Comparison of ENCODE assay signal across 24 cellular contexts in genomic region chr19:42351079-42351735, GRCh38. TPM values are rescaled to one million over a fixed set of nuclear protein-coding genes. Genes with fewer than 3 reads are reported as not detected.
A peak's percentile ranks its signal among the peaks of the same experiment; 100 is the strongest.
DNase-seq lines count a peak whose midpoint lies in the region; ATAC-seq, FAIRE-seq and TF ChIP-seq lines count a peak whose summit lies in the region.
"Had no signal": no experiment of that assay in that cellular context is flagged by ENCODE, and none has a peak within 500 bp of the region (broad histone marks: within the 10 kb centered on the region; RNA-seq: fewer than 3 reads in every experiment).

No MANE protein-coding gene starts in this region.

- no peak overlapping the region for H3K27ac ChIP-seq in K562 (ENCODE audit: extremely low read depth, low read depth, low read length)
- H3K27ac ChIP-seq: A549, SK-N-MC had no signal

- H4K20me1 ChIP-seq in K562 (replicated peaks; ENCODE audit: control insufficient read depth, insufficient read depth, low read length), result no peaks in the 10 kb centered on the region

- BruUV-seq in K562 (replicated peaks; lab: Mats Ljungman, UMichigan), result no TSS peak

- no peaks in the 10 kb centered on the region for H3K27me3 Mint-ChIP-seq in stimulated activated naive CD8-positive, alpha-beta T cell treated with anti-CD3 and anti-CD28 coated beads, Interleukin-15, amount 100 ng/mL, for 72 hours
- H3K27me3 Mint-ChIP-seq in nephron progenitor cell (ENCODE audit: low read depth, poor library complexity), result no peaks in the 10 kb centered on the region

- no peaks in the 10 kb centered on the region; the same call in 2 of the 3 replicates for H3K36me3 ChIP-seq in K562 (ENCODE audit: control insufficient read depth, insufficient read depth, low read length)

- H3K9me3 ChIP-seq in K562 (replicated peaks; ENCODE audit: control insufficient read depth, insufficient read depth, low read depth, low read length), result no peaks in the 10 kb centered on the region
- H3K9me3 ChIP-seq: A549, BE2C had no signal

- H3K4me1 Mint-ChIP-seq in stimulated activated naive CD8-positive, alpha-beta T cell treated with anti-CD3 and anti-CD28 coated beads, Interleukin-15, amount 100 ng/mL, for 72 hours, result no peaks in the 10 kb centered on the region
- H3K4me1 Mint-ChIP-seq in nephron progenitor cell, result peaks cover 7% of the 10 kb centered on the region

- ATAC-seq in stimulated activated naive CD8-positive, alpha-beta T cell treated with anti-CD3 and anti-CD28 coated beads, Interleukin-15, amount 100 ng/mL, for 72 hours, result peak; percentile 37
- no peak for ATAC-seq in stimulated activated naive CD8-positive, alpha-beta T cell treated with anti-CD3 and anti-CD28 coated beads, Interleukin-15, Interleukin-2, amounts not matched to agents 100 U/mL and 50 U/mL, for 24 hours
- ATAC-seq in K562, result no peak
- ATAC-seq: GM12878 had no signal

- H3K9me3 Mint-ChIP-seq in stimulated activated naive CD8-positive, alpha-beta T cell treated with anti-CD3 and anti-CD28 coated beads, Interleukin-15, amount 100 ng/mL, for 72 hours, result no peaks in the 10 kb centered on the region
- no peaks in the 10 kb centered on the region for H3K9me3 Mint-ChIP-seq in nephron progenitor cell
- H3K9me3 Mint-ChIP-seq: HFFc6 had no signal

- CTCF ChIA-PET in K562 (lab: Yijun Ruan, JAX; ENCODE audit: low intra/inter-chr PET ratio), result no interaction called here

- POLR2A ChIA-PET in K562 (lab: Yijun Ruan, JAX), result no interaction called here

- DNase-seq in stimulated activated naive CD8-positive, alpha-beta T cell treated with anti-CD3 and anti-CD28 coated beads, Interleukin-15, amount 100 ng/mL, for 72 hours, result no peak
- no peak for DNase-seq in stimulated activated naive CD8-positive, alpha-beta T cell treated with anti-CD3 and anti-CD28 coated beads, Interleukin-15, Interleukin-2, amounts not matched to agents 100 U/mL and 50 U/mL, for 24 hours
- no peak for DNase-seq in K562 (ENCODE audit: extremely low read depth in 1 of 4, low spot score in 3 of 4)
- no peak for DNase-seq in nephron progenitor cell
- DNase-seq in hippocampal formation (lab: John Stamatoyannopoulos, UW), result no peak
- DNase-seq in posterior vena cava (ENCODE audit: low spot score), result no peak
- DNase-seq in NCI-H1694 (lab: John Stamatoyannopoulos, UW), result no peak
- DNase-seq: BE2C, DND-41, HFFc6, KBM-7, NCI-H1105, NCI-H146, NCI-H2081 treated with DMSO at 0.1 percent for 48 hours, NCI-H2171 treated with DMSO at 0.1 percent for 48 hours, NCI-H524 treated with DMSO at 0.1 percent for 48 hours, NCI-H82, OCI-M1, SHP77 treated with DMSO at 0.1 percent for 48 hours had no signal

- no peak overlapping the region for H2AFZ ChIP-seq in K562 (ENCODE audit: low read depth, low read length)

- no peak for TF ChIP-seq RAD21 in K562 (CRISPR knock-in tag; conservative IDR thresholded peaks at IDR 0.05 in 1 of 2, IDR thresholded peaks at IDR 0.05 in 1 of 2)

- H3K79me2 ChIP-seq in K562 (ENCODE audit: control insufficient read depth, insufficient read depth, low read length), result no peaks in the 10 kb centered on the region

- H3K9ac ChIP-seq in K562 (ENCODE audit: insufficient read depth in 1 of 2, low read depth in 2 of 2, low read length in 2 of 2), result no peak overlapping the region; a peak in 1 of 4 replicates

- no peaks in the 10 kb centered on the region for H3K9me1 ChIP-seq in K562 (ENCODE audit: control insufficient read depth, insufficient read depth, low read length)

- no peak for FAIRE-seq in K562 (lab: Jason Lieb, UNC)
- FAIRE-seq: A549, GM12878, H54, RCC 7860 had no signal

- H3K4me3 Mint-ChIP-seq in stimulated activated naive CD8-positive, alpha-beta T cell treated with anti-CD3 and anti-CD28 coated beads, Interleukin-15, amount 100 ng/mL, for 72 hours, result no peak overlapping the region
- H3K4me3 Mint-ChIP-seq in nephron progenitor cell, result no peak overlapping the region
- H3K4me3 Mint-ChIP-seq: HFFc6 had no signal

- H3K27me3 ChIP-seq in K562 (ENCODE audit: control insufficient read depth in 2 of 2, insufficient read depth in 2 of 2, low read length in 2 of 2), result no peaks in the 10 kb centered on the region
- H3K27me3 ChIP-seq: BE2C had no signal

- peaks cover 0 to 24% of the 10 kb centered on the region in 2 experiments; a peak in 2 of 5 replicates for H3K4me1 ChIP-seq in K562 (replicated peaks in 1 of 2; ENCODE audit: control insufficient read depth in 2 of 2, insufficient read depth in 2 of 2, low read length in 2 of 2)

- H3K4me2 ChIP-seq in K562 (ENCODE audit: insufficient read depth, low read length), result no peak overlapping the region
- H3K4me2 ChIP-seq: A549 had no signal

- peaks cover 25% of the 10 kb centered on the region for H3K36me3 Mint-ChIP-seq in nephron progenitor cell (ENCODE audit: low read depth)

- no peak for TF ChIP-seq POLR2A in K562 (conservative IDR thresholded peaks at IDR 0.05)

- TF ChIP-seq CTCF in K562 (IDR thresholded peaks at IDR 0.05 in 2 of 3, conservative IDR thresholded peaks at IDR 0.05 in 1 of 3; ENCODE audit: insufficient read depth in 2 of 3, low read depth in 1 of 3, low read length in 3 of 3) (no peak), nephron progenitor cell (IDR thresholded peaks at IDR 0.05) (no peak)

- no peak overlapping the region for H3K4me3 ChIP-seq in K562
- H3K4me3 ChIP-seq: A549, GM12878, SK-N-MC had no signal

- TF ChIP-seq EP300 in K562 (IDR thresholded peaks at IDR 0.05; ENCODE audit: low read length), result no peak

- WGBS in K562 (ENCODE audit: insufficient coverage, low coverage, missing lambda C conversion rate), result 62% methylated on average over 13 of the region's 21 CpGs

- H3K27ac Mint-ChIP-seq in stimulated activated naive CD8-positive, alpha-beta T cell treated with anti-CD3 and anti-CD28 coated beads, Interleukin-15, amount 100 ng/mL, for 72 hours, result no peak overlapping the region
- H3K27ac Mint-ChIP-seq in nephron progenitor cell, result peak overlapping the region; percentile 75

- in situ Hi-C loops in K562 (cut with MboI), result no loop called here

- intact Hi-C loops in K562 (cut with micrococcal nuclease) (no loop called here), posterior vena cava (cut with DNase I) (no loop called here)

RNA-seq across cellular contexts. Expression of gene MEGF8, which starts 25.8 kb away (rescaled TPM):
- total RNA-seq in K562 (2011; cell fraction: chromatin; rRNA removed; ENCODE audit: low replicate concordance), result 10.5 and 30.6 TPM in 2 replicates
- total RNA-seq in K562 (2011; cell fraction: nucleolus; rRNA removed), result 29.2 and 30.2 TPM in 2 replicates
- total RNA-seq in K562 (2011; cell fraction: nucleoplasm; rRNA removed), result 14.0 and 15.8 TPM in 2 replicates
- total RNA-seq in K562 (2014; rRNA removed) (3.8 and 4.5 TPM in 2 replicates), K562 (2014; rRNA removed; fragmentation: Illumina TruSeq; extraction: Trizol) (1.5 and 1.8 TPM in 2 replicates), K562 (2015; rRNA removed; fragmentation: Illumina TruSeq; extraction: Trizol) (3.0 and 3.4 TPM in 2 replicates), K562 (2021) (10.0 and 13.1 TPM in 2 replicates), posterior vena cava (10 to 100 TPM; 16.8 to 20.4 TPM)
- polyA plus RNA-seq in K562 (2011; rRNA removed) (1.9 and 2.1 TPM in 2 replicates), K562 (2014; fragmentation: Illumina TruSeq; extraction: Trizol) (3.9 and 4.6 TPM in 2 replicates), K562 (2014; fragmentation: Nextera tagmentation; extraction: Ambion mirVana) (under 1 TPM; 0.28 to 0.34 TPM), K562 (2014; rRNA removed) (4.5 and 4.7 TPM in 2 replicates)
- 1.8 and 3.8 TPM in 2 replicates for polyA plus RNA-seq in K562 (2011; cell fraction: cytosol; rRNA removed)
- 5.9 and 11.6 TPM in 2 replicates for polyA plus RNA-seq in K562 (2011; cell fraction: nucleus; rRNA removed)
- 6.5 and 11.3 TPM in 2 replicates for polyA plus RNA-seq in K562 (2012)
- 2.1 and 2.6 TPM in 2 replicates for polyA minus RNA-seq in K562 (2011; rRNA and poly(A)+ RNA removed)
- 8.0 and 10.0 TPM in 2 replicates for polyA minus RNA-seq in K562 (2011; cell fraction: cytosol; rRNA and poly(A)+ RNA removed)
- 7.9 and 8.1 TPM in 2 replicates for polyA minus RNA-seq in K562 (2011; cell fraction: nucleus; rRNA and poly(A)+ RNA removed)

RNA-seq across cellular contexts. Expression of gene TMEM145, which starts 38.1 kb away (rescaled TPM):
- 4.7 and 17.0 TPM in 2 replicates for total RNA-seq in K562 (2011; cell fraction: chromatin; rRNA removed; ENCODE audit: low replicate concordance)
- 7.8 and 16.2 TPM in 2 replicates for total RNA-seq in K562 (2011; cell fraction: nucleolus; rRNA removed)
- 4.7 and 8.2 TPM in 2 replicates for total RNA-seq in K562 (2011; cell fraction: nucleoplasm; rRNA removed)
- 0.61 TPM in 1 of 2 replicates, not detected in the other for total RNA-seq in K562 (2014; rRNA removed)
- total RNA-seq in K562 (2014; rRNA removed; fragmentation: Illumina TruSeq; extraction: Trizol), result 0.80 and 0.83 TPM in 2 replicates
- total RNA-seq in K562 (2015; rRNA removed; fragmentation: Illumina TruSeq; extraction: Trizol), result 0.75 and 0.94 TPM in 2 replicates
- 2.8 and 5.5 TPM in 2 replicates for total RNA-seq in K562 (2021)
- 1.3 and 1.8 TPM in 2 replicates for polyA plus RNA-seq in K562 (2011; rRNA removed)
- polyA plus RNA-seq in K562 (2011; cell fraction: cytosol; rRNA removed), result 0.54 and 0.77 TPM in 2 replicates
- polyA plus RNA-seq in K562 (2011; cell fraction: nucleus; rRNA removed), result 16.6 and 17.9 TPM in 2 replicates
- 0.91 and 2.6 TPM in 2 replicates for polyA plus RNA-seq in K562 (2012)
- 1.8 and 2.0 TPM in 2 replicates for polyA plus RNA-seq in K562 (2014; fragmentation: Illumina TruSeq; extraction: Trizol)
- polyA plus RNA-seq in K562 (2014; fragmentation: Nextera tagmentation; extraction: Ambion mirVana), result not detected
- polyA plus RNA-seq in K562 (2014; rRNA removed), result 3.0 and 4.1 TPM in 2 replicates
- polyA minus RNA-seq in K562 (2011; rRNA and poly(A)+ RNA removed), result 1.9 and 2.4 TPM in 2 replicates
- 4.5 TPM in 1 of 2 replicates, not detected in the other for polyA minus RNA-seq in K562 (2011; cell fraction: cytosol; rRNA and poly(A)+ RNA removed)
- 6.6 and 11.7 TPM in 2 replicates for polyA minus RNA-seq in K562 (2011; cell fraction: nucleus; rRNA and poly(A)+ RNA removed)
- total RNA-seq in posterior vena cava, result under 1 TPM in 1 of 2 donors, not detected in 1; 0.14 TPM

RNA-seq across cellular contexts. Expression of gene CNFN, which starts 38.9 kb away (rescaled TPM):
- total RNA-seq in K562 (2011; cell fraction: chromatin; rRNA removed; ENCODE audit: low replicate concordance), result not detected in 2 replicates
- total RNA-seq in K562 (2011; cell fraction: nucleolus; rRNA removed), result not detected in 2 replicates
- total RNA-seq in K562 (2011; cell fraction: nucleoplasm; rRNA removed), result not detected in 2 replicates
- total RNA-seq in K562 (2014; rRNA removed) (0.94 TPM in 1 of 2 replicates, not detected in the other), K562 (2014; rRNA removed; fragmentation: Illumina TruSeq; extraction: Trizol) (not detected in 2 replicates), K562 (2015; rRNA removed; fragmentation: Illumina TruSeq; extraction: Trizol) (not detected in 2 replicates), K562 (2021) (0.35 TPM in 1 of 2 replicates, not detected in the other), posterior vena cava (under 1 TPM; 0.52 to 0.88 TPM)
- polyA plus RNA-seq in K562 (2011; rRNA removed) (0.18 TPM in 1 of 2 replicates, not detected in the other), K562 (2014; fragmentation: Illumina TruSeq; extraction: Trizol) (0.47 TPM in 1 of 2 replicates, not detected in the other), K562 (2014; fragmentation: Nextera tagmentation; extraction: Ambion mirVana) (under 1 TPM in 1 of 2 experiments, not detected in 1; 0.18 TPM), K562 (2014; rRNA removed) (0.52 and 1.8 TPM in 2 replicates)
- 0.22 and 1.2 TPM in 2 replicates for polyA plus RNA-seq in K562 (2011; cell fraction: cytosol; rRNA removed)
- polyA plus RNA-seq in K562 (2011; cell fraction: nucleus; rRNA removed), result 0.33 TPM in 1 of 2 replicates, not detected in the other
- polyA plus RNA-seq in K562 (2012), result 0.66 and 0.79 TPM in 2 replicates
- polyA minus RNA-seq in K562 (2011; rRNA and poly(A)+ RNA removed), result not detected in 2 replicates
- not detected in 2 replicates for polyA minus RNA-seq in K562 (2011; cell fraction: cytosol; rRNA and poly(A)+ RNA removed)
- polyA minus RNA-seq in K562 (2011; cell fraction: nucleus; rRNA and poly(A)+ RNA removed), result not detected in 2 replicates
- total RNA-seq: GM12878 had no signal

RNA-seq across cellular contexts. Expression of gene PAFAH1B3, which starts 48.8 kb away (rescaled TPM):
- 3.9 and 24.8 TPM in 2 replicates for total RNA-seq in K562 (2011; cell fraction: chromatin; rRNA removed; ENCODE audit: low replicate concordance)
- total RNA-seq in K562 (2011; cell fraction: nucleolus; rRNA removed), result 45.0 and 47.0 TPM in 2 replicates
- 16.6 and 17.6 TPM in 2 replicates for total RNA-seq in K562 (2011; cell fraction: nucleoplasm; rRNA removed)
- total RNA-seq in K562 (2014; rRNA removed) (114 and 146 TPM in 2 replicates), K562 (2014; rRNA removed; fragmentation: Illumina TruSeq; extraction: Trizol) (28.7 and 48.0 TPM in 2 replicates), K562 (2015; rRNA removed; fragmentation: Illumina TruSeq; extraction: Trizol) (78.9 and 81.0 TPM in 2 replicates), K562 (2021) (130 and 138 TPM in 2 replicates), posterior vena cava (1 to 10 TPM; 5.7 to 5.8 TPM)
- polyA plus RNA-seq in K562 (2011; rRNA removed) (27.5 and 40.8 TPM in 2 replicates), K562 (2014; fragmentation: Illumina TruSeq; extraction: Trizol) (96.7 and 113 TPM in 2 replicates), K562 (2014; fragmentation: Nextera tagmentation; extraction: Ambion mirVana) (10 to 100 TPM; 10.5 to 23.5 TPM), K562 (2014; rRNA removed) (79.6 and 80.6 TPM in 2 replicates)
- 71.5 and 165 TPM in 2 replicates for polyA plus RNA-seq in K562 (2011; cell fraction: cytosol; rRNA removed)
- 47.4 and 73.9 TPM in 2 replicates for polyA plus RNA-seq in K562 (2011; cell fraction: nucleus; rRNA removed)
- 83.4 and 102 TPM in 2 replicates for polyA plus RNA-seq in K562 (2012)
- 20.7 and 34.8 TPM in 2 replicates for polyA minus RNA-seq in K562 (2011; rRNA and poly(A)+ RNA removed)
- polyA minus RNA-seq in K562 (2011; cell fraction: cytosol; rRNA and poly(A)+ RNA removed), result 70.3 and 71.1 TPM in 2 replicates
- 16.8 and 18.9 TPM in 2 replicates for polyA minus RNA-seq in K562 (2011; cell fraction: nucleus; rRNA and poly(A)+ RNA removed)

RNA-seq across cellular contexts. Expression of gene PRR19, which starts 49.3 kb away (rescaled TPM):
- total RNA-seq in K562 (2011; cell fraction: chromatin; rRNA removed; ENCODE audit: low replicate concordance), result 0.30 and 0.67 TPM in 2 replicates
- 0.39 and 0.83 TPM in 2 replicates for total RNA-seq in K562 (2011; cell fraction: nucleolus; rRNA removed)
- total RNA-seq in K562 (2011; cell fraction: nucleoplasm; rRNA removed), result 0.76 and 0.81 TPM in 2 replicates
- 0.54 and 1.1 TPM in 2 replicates for total RNA-seq in K562 (2014; rRNA removed)
- total RNA-seq in K562 (2014; rRNA removed; fragmentation: Illumina TruSeq; extraction: Trizol), result 0.11 and 0.32 TPM in 2 replicates
- total RNA-seq in K562 (2015; rRNA removed; fragmentation: Illumina TruSeq; extraction: Trizol), result 0.94 and 1.1 TPM in 2 replicates
- total RNA-seq in K562 (2021), result 1.6 and 1.8 TPM in 2 replicates
- polyA plus RNA-seq in K562 (2011; rRNA removed), result 0.24 and 0.34 TPM in 2 replicates
- 0.41 and 2.0 TPM in 2 replicates for polyA plus RNA-seq in K562 (2011; cell fraction: cytosol; rRNA removed)
- 0.21 and 0.77 TPM in 2 replicates for polyA plus RNA-seq in K562 (2011; cell fraction: nucleus; rRNA removed)
- 1.4 and 1.7 TPM in 2 replicates for polyA plus RNA-seq in K562 (2012)
- polyA plus RNA-seq in K562 (2014; fragmentation: Illumina TruSeq; extraction: Trizol), result 1.0 and 1.9 TPM in 2 replicates
- polyA plus RNA-seq in K562 (2014; fragmentation: Nextera tagmentation; extraction: Ambion mirVana), result under 1 TPM; 0.10 to 0.18 TPM
- 0.73 and 1.6 TPM in 2 replicates for polyA plus RNA-seq in K562 (2014; rRNA removed)
- 0.15 and 0.32 TPM in 2 replicates for polyA minus RNA-seq in K562 (2011; rRNA and poly(A)+ RNA removed)
- polyA minus RNA-seq in K562 (2011; cell fraction: cytosol; rRNA and poly(A)+ RNA removed), result 1.2 TPM in 1 of 2 replicates, not detected in the other
- polyA minus RNA-seq in K562 (2011; cell fraction: nucleus; rRNA and poly(A)+ RNA removed), result 0.40 TPM in 1 of 2 replicates, not detected in the other
- under 1 TPM in 1 of 2 donors, not detected in 1; 0.19 TPM for total RNA-seq in posterior vena cava
